ENCODE assay signal across 19 cellular contexts in genomic region chr6:144134176-144134575, GRCh38. TPM values are rescaled to one million over a fixed set of nuclear protein-coding genes. Genes with fewer than 3 reads are reported as not detected.
DNase-seq lines count a peak whose midpoint lies in the region; ATAC-seq and TF ChIP-seq lines count a peak whose summit lies in the region.
"Had no signal": no experiment of that assay in that cellular context is flagged by ENCODE, and none has a peak within 500 bp of the region (broad histone marks: within the 10 kb centered on the region; RNA-seq: fewer than 3 reads in every experiment).

No MANE protein-coding gene starts in this region.

- intact Hi-C loops in right cardiac atrium (cut with DNase I), result no loop called here

- H3K9me3 ChIP-seq in right cardiac atrium (ENCODE audit: control insufficient read depth, low read length), result no peaks in the 10 kb centered on the region
- H3K9me3 ChIP-seq: A549 had no signal

- H3K4me3 ChIP-seq in foreskin fibroblast (ENCODE audit: low read depth in 1 of 2, low read length in 2 of 2), result no peak overlapping the region
- no peak overlapping the region for H3K4me3 ChIP-seq in right cardiac atrium (ENCODE audit: low read length)
- H3K4me3 ChIP-seq: A549 had no signal

- 91% methylated on average over 2 of the region's 2 CpGs for WGBS in right cardiac atrium

- no peak overlapping the region for H3K27ac ChIP-seq in right cardiac atrium (ENCODE audit: low read length)
- H3K27ac ChIP-seq: A549, KMS-11 had no signal

- TF ChIP-seq CTCF in foreskin fibroblast (IDR thresholded peaks at IDR 0.05; ENCODE audit: low read depth, low read length), result no peak

- ATAC-seq in right cardiac atrium (no peak), HG03025 (IDR thresholded peaks at IDR 0.05; ENCODE audit: low FRiP score, unreplicated experiment) (no peak)
- ATAC-seq: A549 had no signal

- DNase-seq in AG20443 (ENCODE audit: low spot score) (peak; percentile 32), HCEC 1CT (peak; percentile 78), M059J (ENCODE audit: low read depth) (peak; percentile 30), foreskin fibroblast (peak; percentile 33 to 59), NCI-H1436 (lab: John Stamatoyannopoulos, UW) (no peak), right cardiac atrium (no peak), HUDEP-2 (lab: John Stamatoyannopoulos, UW; ENCODE audit: unreplicated experiment in 76 of 76) (no peak)
- DNase-seq: C1 segment of cervical spinal cord; CD4-positive, alpha-beta T cell; DMS153; DMS79 treated with DMSO at 0.1 percent for 48 hours; GF-D8; GOT3; H9; HFFc6 had no signal

- no peaks in the 10 kb centered on the region for H3K27me3 ChIP-seq in right cardiac atrium (ENCODE audit: control insufficient read depth, insufficient read depth)

- no peaks in the 10 kb centered on the region for H3K4me1 ChIP-seq in right cardiac atrium (ENCODE audit: control insufficient read depth, insufficient read depth, low read length)

RNA-seq across cellular contexts. Expression of gene STX11, which starts 16.1 kb away (rescaled TPM):
- total RNA-seq in M059J (2014; rRNA removed; shearing (Covaris generic)), result 0.67 and 0.71 TPM in 2 replicates
- total RNA-seq in right cardiac atrium, result 1 to 10 TPM; 1.5 to 6.8 (median 2.9) TPM
- polyA plus RNA-seq in right cardiac atrium, result 4.9 TPM
- total RNA-seq: HT-29 had no signal

RNA-seq across cellular contexts. Expression of gene SF3B5, which starts 38.8 kb away (rescaled TPM):
- 211 and 302 TPM in 2 replicates for total RNA-seq in M059J (2014; rRNA removed; shearing (Covaris generic))
- total RNA-seq in right cardiac atrium, result 100 to 1,000 TPM; 108 to 134 (median 119) TPM
- polyA plus RNA-seq in right cardiac atrium, result 173 TPM

Comparison
In these comparisons a context has a peak if more than half of its experiments do, and no peak if none do; other contexts are left out.
1. DNase-seq: peak in AG20443 (single experiment), HCEC 1CT (single experiment), M059J (single experiment) and foreskin fibroblast (2 of 2); none in NCI-H1436 (single experiment), right cardiac atrium (0 of 3) and HUDEP-2 (0 of 76).